Comparison of ENCODE assay signal across 10 cellular contexts in the genomic region with DNA sequence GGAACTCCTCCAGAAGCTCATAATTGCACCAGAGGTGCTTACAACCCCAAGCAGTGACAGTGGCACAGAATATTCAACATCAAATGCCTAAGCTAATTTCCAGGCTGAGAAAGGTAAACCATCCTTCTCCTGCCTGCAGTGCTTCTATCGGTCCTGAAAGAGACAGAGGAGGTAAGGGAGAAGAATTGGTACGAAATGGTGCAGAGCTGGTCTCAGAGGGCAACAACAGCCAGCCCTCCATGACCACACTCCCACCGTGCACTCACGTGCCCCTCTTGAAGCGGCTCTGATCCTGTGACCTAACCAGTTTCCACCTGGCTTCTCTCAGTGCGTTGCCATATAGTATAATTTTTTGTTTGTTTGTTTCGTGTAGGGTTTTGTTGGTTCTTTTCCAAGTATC. TPM values are rescaled to one million over a fixed set of nuclear protein-coding genes. Genes with fewer than 3 reads are reported as not detected.
DNase-seq lines count a peak whose midpoint lies in the region; ATAC-seq and TF ChIP-seq lines count a peak whose summit lies in the region.
"Had no signal": no experiment of that assay in that cellular context is flagged by ENCODE, and none has a peak within 500 bp of the region (broad histone marks: within the 10 kb centered on the region; RNA-seq: fewer than 3 reads in every experiment).

No MANE protein-coding gene starts in this region.

- intact Hi-C loops in esophagus squamous epithelium (cut with DNase I) = no loop called here

- H3K4me1 Mint-ChIP-seq in activated naive CD4-positive, alpha-beta T cell treated with anti-CD3 and anti-CD28 coated beads, Interleukin-2, amount 10 ng/mL, durations not matched to agents 7 days and 5 days = peaks cover 41% of the 10 kb centered on the region
- peaks cover 32% of the 10 kb centered on the region for H3K4me1 Mint-ChIP-seq in endodermal cell

- H3K9me3 ChIP-seq in endodermal cell (ENCODE audit: control insufficient read depth, low read length) (no peaks in the 10 kb centered on the region), smooth muscle cell (replicated peaks; ENCODE audit: low read depth) (no peaks in the 10 kb centered on the region), esophagus squamous epithelium (no peaks in the 10 kb centered on the region)

- H3K4me1 ChIP-seq in endodermal cell (ENCODE audit: control insufficient read depth, insufficient read depth, low read length) = peaks cover 4% of the 10 kb centered on the region
- peaks cover 33% of the 10 kb centered on the region for H3K4me1 ChIP-seq in smooth muscle cell (ENCODE audit: low read depth)
- peaks cover 10 to 47% (median 15%) of the 10 kb centered on the region in 3 donors for H3K4me1 ChIP-seq in esophagus squamous epithelium

- H3K4me3 ChIP-seq in endodermal cell (ENCODE audit: low read length) (peak overlapping the region; percentile 74), smooth muscle cell (no peak overlapping the region), esophagus squamous epithelium (no peak overlapping the region)

- H3K9me3 Mint-ChIP-seq in activated naive CD4-positive, alpha-beta T cell treated with anti-CD3 and anti-CD28 coated beads, Interleukin-2, amount 10 ng/mL, durations not matched to agents 7 days and 5 days = no peaks in the 10 kb centered on the region
- no peaks in the 10 kb centered on the region for H3K9me3 Mint-ChIP-seq in endodermal cell
- H3K9me3 Mint-ChIP-seq: activated T-helper 2 cell treated with anti-CD3 and anti-CD28 coated beads, Interferon-gamma antibody, Interleukin-2, Interleukin-4, amounts not matched to agents 10 μg/mL and 5 μg/mL and 100 μg/mL, durations not matched to agents 14 hours and 24 hours and 36 hours had no signal

- TF ChIP-seq CTCF in endodermal cell (conservative IDR thresholded peaks at IDR 0.05) = no peak
- TF ChIP-seq CTCF in smooth muscle cell (IDR thresholded peaks at IDR 0.05; ENCODE audit: borderline replicate concordance, insufficient read depth, poor library complexity, severe bottlenecking) = no peak
- TF ChIP-seq CTCF in esophagus squamous epithelium (IDR thresholded peaks at IDR 0.05) = no peak

- TF ChIP-seq POLR2A in GM18505 (IDR thresholded peaks at IDR 0.05; ENCODE audit: borderline replicate concordance, extremely low read depth, insufficient read depth, insufficient read length) (no peak), esophagus squamous epithelium (IDR thresholded peaks at IDR 0.05) (no peak)

- H3F3A ChIP-seq in smooth muscle cell (ENCODE audit: low read depth) = no peaks in the 10 kb centered on the region

- peaks cover 30% of the 10 kb centered on the region for H4K20me1 ChIP-seq in smooth muscle cell (ENCODE audit: low read depth)

- no peak for DNase-seq in activated naive CD4-positive, alpha-beta T cell treated with anti-CD3 and anti-CD28 coated beads, Interleukin-2, amount 10 ng/mL, durations not matched to agents 7 days and 5 days
- no peak for DNase-seq in activated naive CD4-positive, alpha-beta T cell treated with anti-CD3 and anti-CD28 coated beads, Interleukin-2, amount 50 U/mL, for 16 hours
- DNase-seq in NCI-H146 (lab: John Stamatoyannopoulos, UW) = peak; percentile 42
- peak; percentile 59 for DNase-seq in endodermal cell
- DNase-seq in smooth muscle cell (lab: John Stamatoyannopoulos, UW; ENCODE audit: unreplicated experiment) = no peak
- DNase-seq in cortex of kidney (lab: John Stamatoyannopoulos, UW) = no peak
- no peak for DNase-seq in esophagus squamous epithelium (lab: John Stamatoyannopoulos, UW)
- DNase-seq: effector memory CD4-positive, alpha-beta T cell had no signal

- H3K36me3 Mint-ChIP-seq in activated naive CD4-positive, alpha-beta T cell treated with anti-CD3 and anti-CD28 coated beads, Interleukin-2, amount 10 ng/mL, durations not matched to agents 7 days and 5 days = peaks cover 23% of the 10 kb centered on the region
- H3K36me3 Mint-ChIP-seq in endodermal cell (ENCODE audit: low read depth) = peaks cover 19% of the 10 kb centered on the region

- no peak overlapping the region for H3K9ac ChIP-seq in endodermal cell (ENCODE audit: extremely low read depth, low read length, poor library complexity, severe bottlenecking)
- H3K9ac ChIP-seq in smooth muscle cell (ENCODE audit: low read depth) = no peak overlapping the region

- peaks cover 22% of the 10 kb centered on the region for H3K36me3 ChIP-seq in endodermal cell (ENCODE audit: control insufficient read depth, insufficient read depth, low read length)
- H3K36me3 ChIP-seq in smooth muscle cell (ENCODE audit: low read depth) = no peaks in the 10 kb centered on the region
- H3K36me3 ChIP-seq in esophagus squamous epithelium = peaks cover 0 to 4% (median 0%) of the 10 kb centered on the region in 3 donors

- H2AFZ ChIP-seq in smooth muscle cell (ENCODE audit: low read depth) = no peak overlapping the region

- H3K27me3 ChIP-seq in endodermal cell (ENCODE audit: control insufficient read depth, insufficient read depth, low read length, poor library complexity, severe bottlenecking) = no peaks in the 10 kb centered on the region
- no peaks in the 10 kb centered on the region for H3K27me3 ChIP-seq in smooth muscle cell (ENCODE audit: low read depth)
- no peaks in the 10 kb centered on the region for H3K27me3 ChIP-seq in esophagus squamous epithelium

- H3K79me2 ChIP-seq in smooth muscle cell (ENCODE audit: low read depth) = peaks cover 29% of the 10 kb centered on the region

- H3K27ac Mint-ChIP-seq in activated naive CD4-positive, alpha-beta T cell treated with anti-CD3 and anti-CD28 coated beads, Interleukin-2, amount 10 ng/mL, durations not matched to agents 7 days and 5 days = no peak overlapping the region
- H3K27ac Mint-ChIP-seq in endodermal cell = no peak overlapping the region

- ATAC-seq in GM18505 (IDR thresholded peaks at IDR 0.05; ENCODE audit: unreplicated experiment) = no peak

- H3K4me2 ChIP-seq in smooth muscle cell = peak overlapping the region; percentile 94

- peak overlapping the region; percentile 12 for H3K4me3 Mint-ChIP-seq in activated naive CD4-positive, alpha-beta T cell treated with anti-CD3 and anti-CD28 coated beads, Interleukin-2, amount 10 ng/mL, durations not matched to agents 7 days and 5 days
- peak overlapping the region; percentile 91 for H3K4me3 Mint-ChIP-seq in endodermal cell

- 65 to 74% methylated on average over 3 to 6 of the region's 7 CpGs for WGBS in endodermal cell (ENCODE audit: insufficient coverage in 1 of 2, insufficient read length in 1 of 2), 2 experiments
- WGBS in smooth muscle cell (ENCODE audit: low lambda C conversion rate) = 74% methylated on average over 7 of the region's 7 CpGs
- 52 to 66% methylated on average over 7 of the region's 7 CpGs for WGBS in esophagus squamous epithelium, 2 donors

- peaks cover 25% of the 10 kb centered on the region for H3K27me3 Mint-ChIP-seq in activated naive CD4-positive, alpha-beta T cell treated with anti-CD3 and anti-CD28 coated beads, Interleukin-2, amount 10 ng/mL, durations not matched to agents 7 days and 5 days
- peaks cover 8% of the 10 kb centered on the region for H3K27me3 Mint-ChIP-seq in endodermal cell (ENCODE audit: insufficient read depth)

- CTCF ChIA-PET in activated naive CD4-positive, alpha-beta T cell treated with anti-CD3 and anti-CD28 coated beads, Interleukin-2, amount 10 ng/mL, durations not matched to agents 7 days and 5 days (lab: Charles Lee) = interaction anchor here (1.2 to 2.6 kb wide), 3 partner anchors 34 to 177 kb away, joined by 3 to 10 read pairs (median 5); partner anchors contain the start of gene ARPC3

- H3K27ac ChIP-seq in endodermal cell (ENCODE audit: low read depth, low read length) (no peak overlapping the region), smooth muscle cell (ENCODE audit: low read depth) (no peak overlapping the region), esophagus squamous epithelium (peak overlapping the region in 1 of 4 donors; percentile 96)

RNA-seq across cellular contexts. Expression of gene ATP2A2, which starts 1.5 kb away (rescaled TPM):
- total RNA-seq in endodermal cell (100 to 1,000 TPM; 151 to 235 TPM), smooth muscle cell (103 and 104 TPM in 2 replicates), esophagus squamous epithelium (100 to 1,000 TPM; 147 to 263 (median 177) TPM)
- polyA plus RNA-seq in endodermal cell (2013, experiment 1 of 2) = 164 TPM
- 164 TPM for polyA plus RNA-seq in endodermal cell (2013, experiment 2 of 2)
- 47.6 and 53.7 TPM in 2 replicates for polyA plus RNA-seq in smooth muscle cell

Comparison
In these comparisons a context has a peak if more than half of its experiments do, and no peak if none do; other contexts are left out.
1. DNase-seq: peak in NCI-H146 (single experiment) and endodermal cell (single experiment); none in activated naive CD4-positive, alpha-beta T cell treated with anti-CD3 and anti-CD28 coated beads, Interleukin-2, amount 10 ng/mL, durations not matched to agents 7 days and 5 days (single experiment), activated naive CD4-positive, alpha-beta T cell treated with anti-CD3 and anti-CD28 coated beads, Interleukin-2, amount 50 U/mL, for 16 hours (single experiment), smooth muscle cell (single experiment), cortex of kidney (single experiment) and esophagus squamous epithelium (single experiment).